9 cellular contexts compared by ENCODE assay signal in the genomic region with DNA sequence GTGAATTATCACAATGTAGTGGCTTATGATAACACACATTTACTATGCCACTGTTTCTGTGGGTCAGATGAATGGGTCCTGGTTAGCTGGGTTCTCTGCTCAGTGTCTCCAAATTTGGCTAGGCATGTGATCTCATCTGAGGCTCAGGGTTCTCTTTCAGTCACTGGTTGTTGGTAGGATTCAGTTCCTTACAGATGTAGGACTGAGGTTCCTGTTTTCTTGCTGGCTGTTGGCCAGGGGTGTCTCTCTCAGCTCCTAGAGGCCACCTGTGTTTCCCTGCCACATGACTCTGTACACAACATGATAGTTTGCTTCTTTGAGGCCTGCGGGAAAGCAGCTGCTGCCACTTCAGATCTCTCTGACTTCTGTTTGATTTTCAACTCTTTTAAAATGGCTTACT. TPM values are rescaled to one million over a fixed set of nuclear protein-coding genes. Genes with fewer than 3 reads are reported as not detected.
A peak's percentile ranks its signal among the peaks of the same experiment; 100 is the strongest.
DNase-seq lines count a peak whose midpoint lies in the region; ATAC-seq, FAIRE-seq and TF ChIP-seq lines count a peak whose summit lies in the region.
"Had no signal": no experiment of that assay in that cellular context is flagged by ENCODE, and none has a peak within 500 bp of the region (broad histone marks: within the 10 kb centered on the region; RNA-seq: fewer than 3 reads in every experiment).

No MANE protein-coding gene starts in this region.

- H3K36me3 Mint-ChIP-seq in T-helper 17 cell (ENCODE audit: low read depth), result peaks cover 16% of the 10 kb centered on the region

- no peak for FAIRE-seq in HepG2 (lab: Jason Lieb, UNC)

- no peak for TF ChIP-seq RAD21 in HepG2 (CRISPR knock-in tag; IDR thresholded peaks at IDR 0.05)

- TF ChIP-seq POLR2A in HepG2 (IDR thresholded peaks at IDR 0.05; ENCODE audit: insufficient read depth in 1 of 2, low read depth in 2 of 2, low read length in 2 of 2), result no peak

- H3K4me2 ChIP-seq in HepG2 (ENCODE audit: low read depth, low read length), result peak overlapping the region; percentile 34; the same call in 1 of the 2 replicates

- H3K27me3 ChIP-seq in HepG2 (ENCODE audit: control insufficient read depth in 1 of 2, insufficient read depth in 2 of 2, low read length in 2 of 2), result no peaks in the 10 kb centered on the region

- intact Hi-C loops in HepG2 (cut with micrococcal nuclease; ENCODE audit: unreplicated experiment), result no loop called here

- DNase-seq in GM10248 (ENCODE audit: extremely low spot score) (peak; percentile 55), T-helper 17 cell (no peak), HepG2 (ENCODE audit: low spot score) (no peak), COLO829 (ENCODE audit: low spot score) (no peak), NCI-H2227 (lab: John Stamatoyannopoulos, UW; ENCODE audit: unreplicated experiment) (no peak)
- DNase-seq in activated effector memory CD4-positive, alpha-beta T cell treated with Interleukin-2 at 50 U/mL for 16 hours, result no peak

- in situ Hi-C loops in HepG2 (cut with HindIII; ENCODE audit: extremely low pct_ligation_motif_present, low pct_unique_long_range_greater_than_20kb), result loop anchor here (10.0 kb wide), 1 partner anchor 167 kb away; no protein-coding TSS in a partner anchor

- POLR2A ChIA-PET in GM10248 (lab: Yijun Ruan, JAX), result interaction anchor here (1.8 kb wide), 1 partner anchor 273 kb away, joined by 5 read pairs; a partner anchor contains a TSS
- POLR2A ChIA-PET in HepG2 (lab: Yijun Ruan, JAX), result interaction anchor here (0.5 kb wide), 1 partner anchor 19 kb away, joined by 3 read pairs; no protein-coding TSS in a partner anchor

- H3K4me3 Mint-ChIP-seq in T-helper 17 cell, result no peak overlapping the region

- no peaks in the 10 kb centered on the region for H3K27me3 Mint-ChIP-seq in T-helper 17 cell

- 0 out of 2 replicates have a peak overlapping the region, but pooled peaks have one; percentile 0 for H3K9ac ChIP-seq in HepG2 (ENCODE audit: insufficient read depth, low read depth, low read length)

- peak overlapping the region; percentile 20 for H3K27ac ChIP-seq in HepG2 (ENCODE audit: extremely low read length, insufficient read depth, low read length)

- H3K4me1 Mint-ChIP-seq in T-helper 17 cell, result peaks cover 60% of the 10 kb centered on the region

- no TSS peak for BruUV-seq in HepG2 (replicated peaks; lab: Mats Ljungman, UMichigan)

- no peak overlapping the region for H3K4me3 ChIP-seq in HepG2 (replicated peaks in 1 of 3; ENCODE audit: insufficient read depth in 1 of 3, low read depth in 2 of 3, low read length in 3 of 3)

- H3K27ac Mint-ChIP-seq in T-helper 17 cell, result peak overlapping the region; percentile 95

- no peak for TF ChIP-seq EP300 in HepG2 (IDR thresholded peaks at IDR 0.05; ENCODE audit: low read depth in 2 of 2, low read length in 2 of 2)
- TF ChIP-seq EP300 in HepG2 (CRISPR knock-in tag; IDR thresholded peaks at IDR 0.05; ENCODE audit: borderline replicate concordance), result no peak

- H3K9me3 ChIP-seq in T-helper 17 cell (ENCODE audit: control insufficient read depth, low read length, poor library complexity, severe bottlenecking), result no peaks in the 10 kb centered on the region
- no peaks in the 10 kb centered on the region for H3K9me3 ChIP-seq in HepG2 (ENCODE audit: low read length)

- peaks cover 73% of the 10 kb centered on the region for H3K79me2 ChIP-seq in HepG2 (ENCODE audit: insufficient read depth, low read length)

- peaks cover 14 to 78% of the 10 kb centered on the region in 2 experiments for H3K36me3 ChIP-seq in HepG2 (replicated peaks in 1 of 2; ENCODE audit: control insufficient read depth in 1 of 2, insufficient read depth in 2 of 2, low read length in 2 of 2)

- WGBS in HepG2 (ENCODE audit: low lambda C conversion rate), result 40% methylated on average over 1 of the region's 1 CpG

- H2AFZ ChIP-seq in HepG2 (ENCODE audit: low read length), result no peak overlapping the region

- peaks cover 6% of the 10 kb centered on the region for H4K20me1 ChIP-seq in HepG2 (ENCODE audit: insufficient read depth, low read length)

- CTCF ChIA-PET in GM10248 (lab: Yijun Ruan, JAX), result interaction anchor here (1.2 to 2.3 kb wide), 8 partner anchors 8 to 918 kb away, joined by 3 to 19 read pairs (median 6); no protein-coding TSS in a partner anchor
- CTCF ChIA-PET in HepG2 (lab: Yijun Ruan, JAX; ENCODE audit: low intra/inter-chr PET ratio, low total read pairs), result no interaction called here

- H3K4me1 ChIP-seq in HepG2 (ENCODE audit: insufficient read depth, low read length), result peaks cover 84% of the 10 kb centered on the region

- TF ChIP-seq CTCF in GM10248 (IDR thresholded peaks at IDR 0.05; ENCODE audit: control extremely low read depth, extremely low read depth, low read depth, missing control alignments) (no peak), HepG2 (CRISPR knock-in tag; IDR thresholded peaks at IDR 0.05) (no peak)

- ATAC-seq in GM21360 (IDR thresholded peaks at IDR 0.05; ENCODE audit: unreplicated experiment), result peak; percentile 88
- peak; percentile 91 for ATAC-seq in HG03521 (IDR thresholded peaks at IDR 0.05; ENCODE audit: unreplicated experiment)
- ATAC-seq in T-helper 17 cell, result peak; percentile 84
- ATAC-seq in HepG2, result no peak; the same call in 2 of the 3 replicates

RNA-seq across cellular contexts. Expression of a gene that starts 7.1 kb away (rescaled TPM):
- total RNA-seq in T-helper 17 cell (10 to 100 TPM; 32.2 to 42.0 TPM), HepG2 (2016; rRNA removed; fragmentation: Illumina TruSeq; extraction: Trizol) (27.5 and 29.6 TPM in 2 replicates)
- 10.0 and 10.5 TPM in 2 replicates for total RNA-seq in HepG2 (2016; cell fraction: cytosol; rRNA removed; fragmentation: Illumina TruSeq; extraction: Trizol; ENCODE audit: low read depth)
- 25.5 and 27.2 TPM in 2 replicates for total RNA-seq in HepG2 (2016; cell fraction: insoluble cytoplasmic fraction; rRNA removed; fragmentation: Illumina TruSeq; extraction: Trizol)
- total RNA-seq in HepG2 (2016; cell fraction: membrane; rRNA removed; fragmentation: Illumina TruSeq; extraction: Trizol), result 15.3 and 17.9 TPM in 2 replicates
- total RNA-seq in HepG2 (2016; cell fraction: nucleus; rRNA removed; fragmentation: Illumina TruSeq; extraction: Trizol), result 28.0 and 32.9 TPM in 2 replicates
- 23.5 and 23.9 TPM in 2 replicates for polyA plus RNA-seq in HepG2 (2011; rRNA removed)
- polyA plus RNA-seq in HepG2 (2011; cell fraction: cytosol; rRNA removed), result 17.8 and 22.5 TPM in 2 replicates
- 30.9 and 38.3 TPM in 2 replicates for polyA plus RNA-seq in HepG2 (2011; cell fraction: nucleus; rRNA removed)
- polyA plus RNA-seq in HepG2 (2012), result 22.1 and 22.8 TPM in 2 replicates
- 1.9 and 2.3 TPM in 2 replicates for polyA plus RNA-seq in HepG2 (2016; cell fraction: cytosol; fragmentation: Illumina TruSeq; extraction: Trizol; ENCODE audit: low read depth)
- polyA plus RNA-seq in HepG2 (2016; cell fraction: insoluble cytoplasmic fraction; fragmentation: Illumina TruSeq; extraction: Trizol; ENCODE audit: low read depth), result 23.0 and 24.3 TPM in 2 replicates
- 4.3 and 5.1 TPM in 2 replicates for polyA plus RNA-seq in HepG2 (2016; cell fraction: membrane; fragmentation: Illumina TruSeq; extraction: Trizol; ENCODE audit: low read depth)
- polyA plus RNA-seq in HepG2 (2016; cell fraction: nucleus; fragmentation: Illumina TruSeq; extraction: Trizol; ENCODE audit: insufficient read depth, low read depth), result 41.8 and 48.6 TPM in 2 replicates
- 62.5 and 108 TPM in 2 replicates for polyA minus RNA-seq in HepG2 (2011; rRNA and poly(A)+ RNA removed; ENCODE audit: low replicate concordance)
- polyA minus RNA-seq in HepG2 (2011; cell fraction: cytosol; rRNA and poly(A)+ RNA removed), result 20.5 and 21.0 TPM in 2 replicates
- polyA minus RNA-seq in HepG2 (2011; cell fraction: nucleus; rRNA and poly(A)+ RNA removed), result 43.5 and 59.6 TPM in 2 replicates

RNA-seq across cellular contexts. Expression of a gene that starts 32.6 kb away (rescaled TPM):
- total RNA-seq in T-helper 17 cell (10 to 100 TPM; 22.6 to 23.3 TPM), HepG2 (2016; rRNA removed; fragmentation: Illumina TruSeq; extraction: Trizol) (57.3 and 91.4 TPM in 2 replicates)
- 15.4 and 16.1 TPM in 2 replicates for total RNA-seq in HepG2 (2016; cell fraction: cytosol; rRNA removed; fragmentation: Illumina TruSeq; extraction: Trizol; ENCODE audit: low read depth)
- 59.1 and 93.1 TPM in 2 replicates for total RNA-seq in HepG2 (2016; cell fraction: insoluble cytoplasmic fraction; rRNA removed; fragmentation: Illumina TruSeq; extraction: Trizol)
- 15.5 and 22.5 TPM in 2 replicates for total RNA-seq in HepG2 (2016; cell fraction: membrane; rRNA removed; fragmentation: Illumina TruSeq; extraction: Trizol)
- total RNA-seq in HepG2 (2016; cell fraction: nucleus; rRNA removed; fragmentation: Illumina TruSeq; extraction: Trizol), result 19.9 and 22.9 TPM in 2 replicates
- polyA plus RNA-seq in HepG2 (2011; rRNA removed), result 36.1 and 46.0 TPM in 2 replicates
- polyA plus RNA-seq in HepG2 (2011; cell fraction: cytosol; rRNA removed), result 25.0 and 39.0 TPM in 2 replicates
- 9.7 and 13.5 TPM in 2 replicates for polyA plus RNA-seq in HepG2 (2011; cell fraction: nucleus; rRNA removed)
- 60.6 and 62.8 TPM in 2 replicates for polyA plus RNA-seq in HepG2 (2012)
- polyA plus RNA-seq in HepG2 (2016; cell fraction: cytosol; fragmentation: Illumina TruSeq; extraction: Trizol; ENCODE audit: low read depth), result 9.9 and 11.6 TPM in 2 replicates
- 88.3 and 97.0 TPM in 2 replicates for polyA plus RNA-seq in HepG2 (2016; cell fraction: insoluble cytoplasmic fraction; fragmentation: Illumina TruSeq; extraction: Trizol; ENCODE audit: low read depth)
- polyA plus RNA-seq in HepG2 (2016; cell fraction: membrane; fragmentation: Illumina TruSeq; extraction: Trizol; ENCODE audit: low read depth), result 13.7 and 14.0 TPM in 2 replicates
- polyA plus RNA-seq in HepG2 (2016; cell fraction: nucleus; fragmentation: Illumina TruSeq; extraction: Trizol; ENCODE audit: insufficient read depth, low read depth), result 41.6 and 43.1 TPM in 2 replicates
- 7.0 and 11.9 TPM in 2 replicates for polyA minus RNA-seq in HepG2 (2011; rRNA and poly(A)+ RNA removed; ENCODE audit: low replicate concordance)
- 18.4 and 18.5 TPM in 2 replicates for polyA minus RNA-seq in HepG2 (2011; cell fraction: cytosol; rRNA and poly(A)+ RNA removed)
- polyA minus RNA-seq in HepG2 (2011; cell fraction: nucleus; rRNA and poly(A)+ RNA removed), result 13.6 and 14.7 TPM in 2 replicates

RNA-seq across cellular contexts. Expression of a gene that starts 32.9 kb away (rescaled TPM):
- total RNA-seq in T-helper 17 cell (10 to 100 TPM; 51.6 to 62.5 TPM), HepG2 (2016; rRNA removed; fragmentation: Illumina TruSeq; extraction: Trizol) (52.8 and 59.5 TPM in 2 replicates)
- total RNA-seq in HepG2 (2016; cell fraction: cytosol; rRNA removed; fragmentation: Illumina TruSeq; extraction: Trizol; ENCODE audit: low read depth), result 111 and 114 TPM in 2 replicates
- total RNA-seq in HepG2 (2016; cell fraction: insoluble cytoplasmic fraction; rRNA removed; fragmentation: Illumina TruSeq; extraction: Trizol), result 50.3 and 56.5 TPM in 2 replicates
- total RNA-seq in HepG2 (2016; cell fraction: membrane; rRNA removed; fragmentation: Illumina TruSeq; extraction: Trizol), result 127 and 134 TPM in 2 replicates
- total RNA-seq in HepG2 (2016; cell fraction: nucleus; rRNA removed; fragmentation: Illumina TruSeq; extraction: Trizol), result 33.0 and 33.1 TPM in 2 replicates
- 18.7 and 23.1 TPM in 2 replicates for polyA plus RNA-seq in HepG2 (2011; rRNA removed)
- 23.7 and 26.0 TPM in 2 replicates for polyA plus RNA-seq in HepG2 (2011; cell fraction: cytosol; rRNA removed)
- 13.1 and 14.7 TPM in 2 replicates for polyA plus RNA-seq in HepG2 (2011; cell fraction: nucleus; rRNA removed)
- 30.4 and 36.9 TPM in 2 replicates for polyA plus RNA-seq in HepG2 (2012)
- 196 and 200 TPM in 2 replicates for polyA plus RNA-seq in HepG2 (2016; cell fraction: cytosol; fragmentation: Illumina TruSeq; extraction: Trizol; ENCODE audit: low read depth)
- polyA plus RNA-seq in HepG2 (2016; cell fraction: insoluble cytoplasmic fraction; fragmentation: Illumina TruSeq; extraction: Trizol; ENCODE audit: low read depth), result 70.3 and 80.5 TPM in 2 replicates
- 164 and 169 TPM in 2 replicates for polyA plus RNA-seq in HepG2 (2016; cell fraction: membrane; fragmentation: Illumina TruSeq; extraction: Trizol; ENCODE audit: low read depth)
- polyA plus RNA-seq in HepG2 (2016; cell fraction: nucleus; fragmentation: Illumina TruSeq; extraction: Trizol; ENCODE audit: insufficient read depth, low read depth), result 55.3 and 55.6 TPM in 2 replicates
- polyA minus RNA-seq in HepG2 (2011; rRNA and poly(A)+ RNA removed; ENCODE audit: low replicate concordance), result 10.8 and 102 TPM in 2 replicates
- 7.8 and 10.2 TPM in 2 replicates for polyA minus RNA-seq in HepG2 (2011; cell fraction: cytosol; rRNA and poly(A)+ RNA removed)
- polyA minus RNA-seq in HepG2 (2011; cell fraction: nucleus; rRNA and poly(A)+ RNA removed), result 36.7 and 43.0 TPM in 2 replicates

RNA-seq across cellular contexts. Expression of a gene that starts 57.5 kb away (rescaled TPM):
- total RNA-seq in T-helper 17 cell (not detected), HepG2 (2016; rRNA removed; fragmentation: Illumina TruSeq; extraction: Trizol) (0.53 and 0.98 TPM in 2 replicates)
- total RNA-seq in HepG2 (2016; cell fraction: cytosol; rRNA removed; fragmentation: Illumina TruSeq; extraction: Trizol; ENCODE audit: low read depth), result not detected in 2 replicates
- 0.41 TPM in 1 of 2 replicates, not detected in the other for total RNA-seq in HepG2 (2016; cell fraction: insoluble cytoplasmic fraction; rRNA removed; fragmentation: Illumina TruSeq; extraction: Trizol)
- 0.65 TPM in 1 of 2 replicates, not detected in the other for total RNA-seq in HepG2 (2016; cell fraction: membrane; rRNA removed; fragmentation: Illumina TruSeq; extraction: Trizol)
- not detected in 2 replicates for total RNA-seq in HepG2 (2016; cell fraction: nucleus; rRNA removed; fragmentation: Illumina TruSeq; extraction: Trizol)
- polyA plus RNA-seq in HepG2 (2011; rRNA removed), result 2.0 and 3.4 TPM in 2 replicates
- polyA plus RNA-seq in HepG2 (2011; cell fraction: cytosol; rRNA removed), result 3.7 and 4.0 TPM in 2 replicates
- polyA plus RNA-seq in HepG2 (2011; cell fraction: nucleus; rRNA removed), result 1.3 TPM in 1 of 2 replicates, not detected in the other
- polyA plus RNA-seq in HepG2 (2012), result 0.72 TPM in 1 of 2 replicates, not detected in the other
- not detected in 2 replicates for polyA plus RNA-seq in HepG2 (2016; cell fraction: cytosol; fragmentation: Illumina TruSeq; extraction: Trizol; ENCODE audit: low read depth)
- not detected in 2 replicates for polyA plus RNA-seq in HepG2 (2016; cell fraction: insoluble cytoplasmic fraction; fragmentation: Illumina TruSeq; extraction: Trizol; ENCODE audit: low read depth)
- not detected in 2 replicates for polyA plus RNA-seq in HepG2 (2016; cell fraction: membrane; fragmentation: Illumina TruSeq; extraction: Trizol; ENCODE audit: low read depth)
- not detected in 2 replicates for polyA plus RNA-seq in HepG2 (2016; cell fraction: nucleus; fragmentation: Illumina TruSeq; extraction: Trizol; ENCODE audit: insufficient read depth, low read depth)
- polyA minus RNA-seq in HepG2 (2011; rRNA and poly(A)+ RNA removed; ENCODE audit: low replicate concordance), result 1.7 and 183 TPM in 2 replicates
- 7.4 TPM in 2 replicates for polyA minus RNA-seq in HepG2 (2011; cell fraction: cytosol; rRNA and poly(A)+ RNA removed)
- polyA minus RNA-seq in HepG2 (2011; cell fraction: nucleus; rRNA and poly(A)+ RNA removed), result 4.6 TPM in 1 of 2 replicates, not detected in the other
- polyA plus RNA-seq: esophagus had no signal
